8 cellular contexts compared by ENCODE assay signal in the genomic region with DNA sequence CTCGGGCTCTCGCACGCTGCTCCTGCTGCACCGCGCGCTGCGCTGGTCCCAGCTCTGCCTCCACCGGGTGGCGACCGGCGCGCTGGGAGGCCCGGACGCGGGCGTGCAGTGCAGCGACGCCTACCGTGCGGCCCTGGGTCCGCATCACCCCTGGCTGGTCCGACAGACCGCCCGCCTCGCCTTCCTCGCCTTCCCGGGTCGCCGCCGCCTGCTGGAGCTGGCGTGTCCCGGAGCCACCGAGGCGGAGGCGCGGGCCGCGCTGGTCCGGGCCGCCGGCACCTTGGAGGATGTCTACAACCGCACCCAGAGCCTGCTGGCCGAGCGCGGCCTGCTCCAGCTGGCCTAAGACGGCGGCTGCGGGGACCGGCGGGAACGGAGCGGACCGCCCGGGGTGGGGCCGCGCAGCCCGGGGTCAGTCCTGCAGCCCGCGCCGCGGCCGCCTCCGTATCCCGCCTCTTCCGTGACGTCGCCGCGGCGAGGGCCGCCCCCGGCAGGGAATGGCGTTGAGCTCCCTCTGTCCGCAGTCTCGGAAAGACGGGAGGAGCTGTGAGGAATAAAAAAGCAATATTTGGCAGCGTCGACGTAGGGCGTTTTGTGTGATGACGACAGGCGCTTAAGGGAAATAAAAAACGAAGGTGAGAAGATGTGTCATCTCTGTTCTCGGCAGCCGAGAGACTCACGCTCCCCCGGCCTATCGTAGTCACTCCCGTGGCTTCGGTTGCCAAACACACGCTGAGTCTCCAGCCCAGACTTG. TPM values are rescaled to one million over a fixed set of nuclear protein-coding genes. Genes with fewer than 3 reads are reported as not detected.
DNase-seq lines count a peak whose midpoint lies in the region; ATAC-seq, FAIRE-seq and TF ChIP-seq lines count a peak whose summit lies in the region.

No MANE protein-coding gene starts in this region.

- no peaks in the 10 kb centered on the region for H3K36me3 ChIP-seq in keratinocyte (ENCODE audit: control insufficient read depth in 2 of 2, extremely low read depth in 1 of 2, insufficient read depth in 2 of 2, low read length in 2 of 2)

- CTCF ChIA-PET in activated B cell treated with CpG ODN at 0.5 μM for 24 hours (lab: Charles Lee) = interaction anchor here (0.6 to 2.0 kb wide), 16 partner anchors 9 to 109 kb away, joined by 3 to 17 read pairs (median 4); a partner anchor contains a TSS

- POLR2A ChIA-PET in activated B cell treated with CpG ODN at 0.5 μM for 24 hours (lab: Charles Lee) = interaction anchor here (0.6 to 2.4 kb wide), 16 partner anchors 10 to 369 kb away, joined by 3 to 20 read pairs (median 4); a partner anchor contains a TSS

- H3K9me3 Mint-ChIP-seq in activated B cell treated with CpG ODN at 0.5 μM for 24 hours = no peaks in the 10 kb centered on the region

- peaks cover 6% of the 10 kb centered on the region for H3K79me2 ChIP-seq in keratinocyte (ENCODE audit: control insufficient read depth, insufficient read depth, low read length)

- H3K27me3 ChIP-seq in keratinocyte (ENCODE audit: control insufficient read depth, extremely low read depth, insufficient read depth, low read length) = peaks cover 10% of the 10 kb centered on the region

- FAIRE-seq in keratinocyte (lab: Jason Lieb, UNC) = peak; percentile 75

- peak overlapping the region; percentile 90 for H3K4me2 ChIP-seq in keratinocyte (ENCODE audit: control insufficient read depth, extremely low read depth, insufficient read depth, low read depth, low read length)

- H3K9ac ChIP-seq in keratinocyte (ENCODE audit: control insufficient read depth, extremely low read depth, insufficient read depth, low read length) = peak overlapping the region; percentile 79

- H3K27ac Mint-ChIP-seq in activated B cell treated with CpG ODN at 0.5 μM for 24 hours = peak overlapping the region; percentile 80

- ATAC-seq in HG02943 (IDR thresholded peaks at IDR 0.05; ENCODE audit: low read depth, unreplicated experiment) (peak; percentile 78), activated B cell treated with CpG ODN at 0.5 μM for 24 hours (ENCODE audit: low read depth) (peak; percentile 91)

- peak overlapping the region; percentile 75 for H3K27ac ChIP-seq in keratinocyte (ENCODE audit: control insufficient read depth, insufficient read depth, low read length)

- dilution Hi-C loops in keratinocyte (cut with MboI; ENCODE audit: extremely low pct_ligation_motif_present, low sequenced_read_pairs) = no loop called here

- H3K36me3 Mint-ChIP-seq in activated B cell treated with CpG ODN at 0.5 μM for 24 hours (ENCODE audit: low read depth) = no peaks in the 10 kb centered on the region

- DNase-seq in SKM-1 treated with dmso at 0.1 percent for 144 hours (lab: John Stamatoyannopoulos, UW; ENCODE audit: unreplicated experiment) (peak; percentile 61), SKM-1 (lab: John Stamatoyannopoulos, UW; ENCODE audit: unreplicated experiment) (no peak), NCI-H2171 treated with DMSO at 0.1 percent for 48 hours (lab: John Stamatoyannopoulos, UW) (peak; percentile 80), activated B cell treated with CpG ODN at 0.5 μM for 24 hours (peak; percentile 82), cardiac fibroblast (ENCODE audit: low read depth in 2 of 2) (peak; percentile 88 to 97), keratinocyte (ENCODE audit: low read depth, low spot score) (peak; percentile 77)
- DNase-seq in stimulated activated CD4-positive, alpha-beta T cell treated with anti-CD3 and anti-CD28 coated beads, Interleukin-12 subunit alpha, Interleukin-12 subunit beta, amount 100 ng/mL, for 4 hours = peak; percentile 75

- peak overlapping the region; percentile 74 for H2AFZ ChIP-seq in keratinocyte (ENCODE audit: control insufficient read depth, low read length)

- peaks cover 19% of the 10 kb centered on the region for H3K4me1 Mint-ChIP-seq in activated B cell treated with CpG ODN at 0.5 μM for 24 hours

- H3K4me3 ChIP-seq in cardiac fibroblast (replicated peaks in 1 of 2; ENCODE audit: low read depth in 2 of 2, low read length in 2 of 2) = peak overlapping the region; percentile 48 to 65
- H3K4me3 ChIP-seq in keratinocyte (ENCODE audit: control insufficient read depth in 2 of 3, extremely low read depth in 1 of 3, insufficient read depth in 2 of 3, low read depth in 1 of 3, low read length in 3 of 3) = peak overlapping the region; percentile 57 to 82 (median 68)

- H3K4me3 Mint-ChIP-seq in activated B cell treated with CpG ODN at 0.5 μM for 24 hours = peak overlapping the region; percentile 89

- no peaks in the 10 kb centered on the region for H3K9me3 ChIP-seq in keratinocyte (ENCODE audit: control insufficient read depth, low read depth, low read length)

- no peaks in the 10 kb centered on the region for H4K20me1 ChIP-seq in keratinocyte (ENCODE audit: control insufficient read depth, extremely low read depth, insufficient read depth, low read length)

- TF ChIP-seq CTCF in activated B cell treated with CpG ODN at 0.5 μM for 24 hours (IDR thresholded peaks at IDR 0.05) = no peak
- TF ChIP-seq CTCF in cardiac fibroblast (IDR thresholded peaks at IDR 0.05; ENCODE audit: low read depth, low read length) = peak; percentile 45
- peak; percentile 52 to 89 (median 82) for TF ChIP-seq CTCF in keratinocyte (optimal IDR thresholded peaks at IDR 0.05 in 1 of 3, IDR thresholded peaks at IDR 0.05 in 1 of 3, conservative IDR thresholded peaks at IDR 0.05 in 1 of 3; ENCODE audit: extremely low read depth in 1 of 3, insufficient read depth in 2 of 3, low read length in 3 of 3)

- intact Hi-C loops in activated B cell treated with CpG ODN at 0.5 μM for 24 hours (cut with micrococcal nuclease) = loop anchor here (1.0 to 2.0 kb wide), 6 partner anchors 17 to 223 kb away; a partner anchor contains a TSS

- H3K9me1 ChIP-seq in keratinocyte (ENCODE audit: control insufficient read depth, extremely low read depth, insufficient read depth, low read length) = no peaks in the 10 kb centered on the region

- peaks cover 25% of the 10 kb centered on the region for H3K4me1 ChIP-seq in keratinocyte (ENCODE audit: control insufficient read depth, extremely low read depth, insufficient read depth, low read length)

- H3K27me3 Mint-ChIP-seq in activated B cell treated with CpG ODN at 0.5 μM for 24 hours = peaks cover 18% of the 10 kb centered on the region

RNA-seq across cellular contexts. Expression of a gene that starts 1.4 kb away (rescaled TPM):
- total RNA-seq in activated B cell treated with CpG ODN at 0.5 μM for 24 hours = not detected in 2 replicates
- not detected in 3 replicates for polyA plus RNA-seq in keratinocyte
- polyA plus RNA-seq in keratinocyte (2011; ENCODE audit: low read depth) = not detected
- polyA plus RNA-seq in keratinocyte (2011; cell fraction: cytosol; rRNA removed) = not detected in 2 replicates
- polyA plus RNA-seq in keratinocyte (2011; cell fraction: nucleus; rRNA removed) = not detected in 2 replicates
- polyA plus RNA-seq in keratinocyte (2012; ENCODE audit: low replicate concordance) = 0.18 and 0.28 TPM in 2 replicates
- not detected in 3 replicates for polyA minus RNA-seq in keratinocyte
- polyA minus RNA-seq in keratinocyte (2011; cell fraction: cytosol; rRNA and poly(A)+ RNA removed) = not detected
- polyA minus RNA-seq in keratinocyte (2011; cell fraction: nucleus; rRNA and poly(A)+ RNA removed) = not detected in 2 replicates

RNA-seq across cellular contexts. Expression of a gene that starts 4.0 kb away (rescaled TPM):
- total RNA-seq in activated B cell treated with CpG ODN at 0.5 μM for 24 hours = not detected in 2 replicates
- 0.14 to 0.42 TPM in 2 of 3 replicates, not detected in the other for polyA plus RNA-seq in keratinocyte
- not detected for polyA plus RNA-seq in keratinocyte (2011; ENCODE audit: low read depth)
- polyA plus RNA-seq in keratinocyte (2011; cell fraction: cytosol; rRNA removed) = 0.23 TPM in 1 of 2 replicates, not detected in the other
- 0.48 TPM in 1 of 2 replicates, not detected in the other for polyA plus RNA-seq in keratinocyte (2011; cell fraction: nucleus; rRNA removed)
- polyA plus RNA-seq in keratinocyte (2012; ENCODE audit: low replicate concordance) = 0.25 and 0.58 TPM in 2 replicates
- not detected in 3 replicates for polyA minus RNA-seq in keratinocyte
- not detected for polyA minus RNA-seq in keratinocyte (2011; cell fraction: cytosol; rRNA and poly(A)+ RNA removed)
- not detected in 2 replicates for polyA minus RNA-seq in keratinocyte (2011; cell fraction: nucleus; rRNA and poly(A)+ RNA removed)

RNA-seq across cellular contexts. Expression of a gene that starts 5.8 kb away (rescaled TPM):
- total RNA-seq in activated B cell treated with CpG ODN at 0.5 μM for 24 hours = 110 and 123 TPM in 2 replicates
- polyA plus RNA-seq in keratinocyte = 191 to 245 TPM (median 225 TPM) in 3 replicates
- polyA plus RNA-seq in keratinocyte (2011; ENCODE audit: low read depth) = 34.8 TPM
- polyA plus RNA-seq in keratinocyte (2011; cell fraction: cytosol; rRNA removed) = 178 and 187 TPM in 2 replicates
- 103 and 115 TPM in 2 replicates for polyA plus RNA-seq in keratinocyte (2011; cell fraction: nucleus; rRNA removed)
- 157 and 212 TPM in 2 replicates for polyA plus RNA-seq in keratinocyte (2012; ENCODE audit: low replicate concordance)
- 186 to 219 TPM (median 217 TPM) in 3 replicates for polyA minus RNA-seq in keratinocyte
- polyA minus RNA-seq in keratinocyte (2011; cell fraction: cytosol; rRNA and poly(A)+ RNA removed) = 127 TPM
- 24.3 and 32.3 TPM in 2 replicates for polyA minus RNA-seq in keratinocyte (2011; cell fraction: nucleus; rRNA and poly(A)+ RNA removed)

RNA-seq across cellular contexts. Expression of a gene that starts 16.8 kb away (rescaled TPM):
- total RNA-seq in activated B cell treated with CpG ODN at 0.5 μM for 24 hours = 49.9 and 54.3 TPM in 2 replicates
- polyA plus RNA-seq in keratinocyte = 27.9 to 48.6 TPM (median 33.3 TPM) in 3 replicates
- 95.5 TPM for polyA plus RNA-seq in keratinocyte (2011; ENCODE audit: low read depth)
- 14.8 and 22.0 TPM in 2 replicates for polyA plus RNA-seq in keratinocyte (2011; cell fraction: cytosol; rRNA removed)
- polyA plus RNA-seq in keratinocyte (2011; cell fraction: nucleus; rRNA removed) = 88.1 and 92.1 TPM in 2 replicates
- polyA plus RNA-seq in keratinocyte (2012; ENCODE audit: low replicate concordance) = 25.4 and 50.3 TPM in 2 replicates
- polyA minus RNA-seq in keratinocyte = 46.1 to 62.1 TPM (median 51.1 TPM) in 3 replicates
- polyA minus RNA-seq in keratinocyte (2011; cell fraction: cytosol; rRNA and poly(A)+ RNA removed) = 33.8 TPM
- polyA minus RNA-seq in keratinocyte (2011; cell fraction: nucleus; rRNA and poly(A)+ RNA removed) = 40.4 and 48.3 TPM in 2 replicates
